In genomic region chr1:110320168-110320518, GRCh38 we compare ENCODE assay signal across 30 cellular contexts.
"Had no signal": no experiment of that assay in that cellular context is flagged by ENCODE, and none has a peak within 500 bp of the region (broad histone marks: within the 10 kb centered on the region; RNA-seq: fewer than 3 reads in every experiment).

No MANE protein-coding gene starts in this region.

- DNase-seq: colonic mucosa; effector memory CD4-positive, alpha-beta T cell; esophagus squamous epithelium; foreskin melanocyte; glutamatergic neuron; heart right ventricle; hypothalamus; immature natural killer cell; islet precursor cell; kidney glomerular epithelial cell; left ventricle myocardium superior; naive B cell; stimulated activated CD4-positive, alpha-beta T cell treated with anti-CD3 and anti-CD28 coated beads, Interleukin-12 subunit alpha, Interleukin-12 subunit beta, amount 100 ng/mL, for 4 hours; stimulated activated CD4-positive, alpha-beta T cell treated with anti-CD3 and anti-CD28 coated beads, Interleukin-1b, Interleukin-23, amount 100 ng/mL, for 48 hours; stimulated activated CD4-positive, alpha-beta T cell treated with anti-CD3 and anti-CD28 coated beads, Interleukin-4, amount 100 ng/mL, for 1 hour; stimulated activated naive CD8-positive, alpha-beta T cell treated with anti-CD3 and anti-CD28 coated beads, Interleukin-15, Interleukin-2, amounts not matched to agents 100 U/mL and 50 U/mL, for 24 hours; transverse colon; upper lobe of right lung; uterus had no signal

- H3K27me3 Mint-ChIP-seq: dendritic cell treated with granulocyte-macrophage colony-stimulating factor and Interleukin-4, amounts not matched to agents 40 ng/mL and 50 ng/mL, for 4 days; memory B cell; naive B cell; natural killer cell treated with Interleukin-12 subunit alpha and Interleukin-12 subunit beta and Interleukin-15 and Interleukin-18, amount 100 ng/mL, for 72 hours; stimulated activated memory B cell treated with anti-CD40 and anti-IgM and Interleukin-4, amounts not matched to agents 10 μg/mL and 1 μg/mL and 100 μg/mL, for 72 hours had no signal

- H3K9me3 Mint-ChIP-seq: immature natural killer cell; memory B cell; naive B cell; natural killer cell treated with Interleukin-12 subunit alpha and Interleukin-12 subunit beta and Interleukin-15 and Interleukin-18, amount 100 ng/mL, for 72 hours had no signal

- H3K36me3 Mint-ChIP-seq: naive B cell; natural killer cell treated with Interleukin-12 subunit alpha and Interleukin-12 subunit beta and Interleukin-15 and Interleukin-18, amount 100 ng/mL, for 72 hours had no signal

- H3K4me2 ChIP-seq: smooth muscle cell had no signal

- H3K27ac ChIP-seq: colonic mucosa, esophagus squamous epithelium, heart right ventricle, prostate gland, right atrium auricular region, transverse colon, upper lobe of right lung, uterus had no signal

- H3K27me3 ChIP-seq: colonic mucosa, esophagus squamous epithelium, heart right ventricle, right atrium auricular region, transverse colon, upper lobe of right lung, uterus had no signal

- H3K36me3 ChIP-seq: colonic mucosa, esophagus squamous epithelium, heart right ventricle, prostate gland, right atrium auricular region, transverse colon, upper lobe of right lung, uterus had no signal

- H3K4me1 Mint-ChIP-seq: immature natural killer cell; memory B cell; naive B cell; neural crest cell; stimulated activated memory B cell treated with anti-CD40 and anti-IgM and Interleukin-4, amounts not matched to agents 10 μg/mL and 1 μg/mL and 100 μg/mL, for 72 hours had no signal

- ATAC-seq: heart right ventricle; left ventricle myocardium superior; sciatic nerve; stimulated activated memory B cell treated with anti-CD40 and anti-IgM and Interleukin-4, amounts not matched to agents 10 μg/mL and 1 μg/mL and 100 μg/mL, for 72 hours had no signal

- FAIRE-seq: endothelial cell of umbilical vein had no signal

- H3K4me3 Mint-ChIP-seq: dendritic cell treated with granulocyte-macrophage colony-stimulating factor and Interleukin-4, amounts not matched to agents 40 ng/mL and 50 ng/mL, for 4 days; immature natural killer cell; memory B cell; naive B cell; neural crest cell; stimulated activated memory B cell treated with anti-CD40 and anti-IgM and Interleukin-4, amounts not matched to agents 10 μg/mL and 1 μg/mL and 100 μg/mL, for 72 hours had no signal

- H3K9me3 ChIP-seq: colonic mucosa, esophagus squamous epithelium, prostate gland, right atrium auricular region, transverse colon, upper lobe of right lung, uterus had no signal

- H3K4me3 ChIP-seq: colonic mucosa, esophagus squamous epithelium, heart right ventricle, lung, prostate gland, right atrium auricular region, smooth muscle cell, transverse colon, upper lobe of right lung, uterus had no signal

- H3K27ac Mint-ChIP-seq: dendritic cell treated with granulocyte-macrophage colony-stimulating factor and Interleukin-4, amounts not matched to agents 40 ng/mL and 50 ng/mL, for 4 days; immature natural killer cell; memory B cell; naive B cell; stimulated activated memory B cell treated with anti-CD40 and anti-IgM and Interleukin-4, amounts not matched to agents 10 μg/mL and 1 μg/mL and 100 μg/mL, for 72 hours had no signal

- H3K4me1 ChIP-seq: colonic mucosa, esophagus squamous epithelium, heart right ventricle, prostate gland, right atrium auricular region, upper lobe of right lung, uterus had no signal
